1 cellular context compared by ENCODE assay signal in the genomic region with DNA sequence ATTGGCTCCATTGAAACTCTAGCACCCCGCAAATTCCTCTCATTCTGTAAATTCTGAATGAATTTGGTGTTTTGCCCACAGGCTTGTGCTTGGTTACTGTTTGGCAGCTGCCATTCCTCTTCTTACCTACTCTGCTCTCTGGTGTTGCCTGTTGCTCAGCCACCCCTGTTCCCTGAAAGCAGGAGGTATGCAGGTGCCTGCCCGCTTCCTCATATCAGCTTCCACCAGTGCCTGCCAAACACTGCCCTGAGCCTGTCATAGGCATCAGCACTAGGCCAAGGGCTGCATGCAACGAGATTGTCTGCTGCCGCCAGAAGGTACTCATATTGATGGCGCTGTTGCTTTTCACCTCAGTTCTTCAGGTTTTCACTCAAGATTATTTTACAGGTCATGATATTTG.
TF ChIP-seq lines count a peak whose summit lies in the region.

No MANE protein-coding gene starts in this region.

TF ChIP-seq in HepG2, 621 proteins besides CTCF, POLR2A, EP300 and RAD21 (continued from another document):
- TF ChIP-seq, protein P1, sequence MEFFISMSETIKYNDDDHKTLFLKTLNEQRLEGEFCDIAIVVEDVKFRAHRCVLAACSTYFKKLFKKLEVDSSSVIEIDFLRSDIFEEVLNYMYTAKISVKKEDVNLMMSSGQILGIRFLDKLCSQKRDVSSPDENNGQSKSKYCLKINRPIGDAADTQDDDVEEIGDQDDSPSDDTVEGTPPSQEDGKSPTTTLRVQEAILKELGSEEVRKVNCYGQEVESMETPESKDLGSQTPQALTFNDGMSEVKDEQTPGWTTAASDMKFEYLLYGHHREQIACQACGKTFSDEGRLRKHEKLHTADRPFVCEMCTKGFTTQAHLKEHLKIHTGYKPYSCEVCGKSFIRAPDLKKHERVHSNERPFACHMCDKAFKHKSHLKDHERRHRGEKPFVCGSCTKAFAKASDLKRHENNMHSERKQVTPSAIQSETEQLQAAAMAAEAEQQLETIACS (CRISPR knock-in tag; IDR thresholded peaks at IDR 0.05): no peak
- TF ChIP-seq, protein P2, sequence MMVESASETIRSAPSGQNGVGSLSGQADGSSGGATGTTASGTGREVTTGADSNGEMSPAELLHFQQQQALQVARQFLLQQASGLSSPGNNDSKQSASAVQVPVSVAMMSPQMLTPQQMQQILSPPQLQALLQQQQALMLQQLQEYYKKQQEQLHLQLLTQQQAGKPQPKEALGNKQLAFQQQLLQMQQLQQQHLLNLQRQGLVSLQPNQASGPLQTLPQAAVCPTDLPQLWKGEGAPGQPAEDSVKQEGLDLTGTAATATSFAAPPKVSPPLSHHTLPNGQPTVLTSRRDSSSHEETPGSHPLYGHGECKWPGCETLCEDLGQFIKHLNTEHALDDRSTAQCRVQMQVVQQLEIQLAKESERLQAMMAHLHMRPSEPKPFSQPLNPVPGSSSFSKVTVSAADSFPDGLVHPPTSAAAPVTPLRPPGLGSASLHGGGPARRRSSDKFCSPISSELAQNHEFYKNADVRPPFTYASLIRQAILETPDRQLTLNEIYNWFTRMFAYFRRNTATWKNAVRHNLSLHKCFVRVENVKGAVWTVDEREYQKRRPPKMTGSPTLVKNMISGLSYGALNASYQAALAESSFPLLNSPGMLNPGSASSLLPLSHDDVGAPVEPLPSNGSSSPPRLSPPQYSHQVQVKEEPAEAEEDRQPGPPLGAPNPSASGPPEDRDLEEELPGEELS (CRISPR knock-in tag; IDR thresholded peaks at IDR 0.05): no peak
